1 cellular context compared by ENCODE assay signal in the genomic region with DNA sequence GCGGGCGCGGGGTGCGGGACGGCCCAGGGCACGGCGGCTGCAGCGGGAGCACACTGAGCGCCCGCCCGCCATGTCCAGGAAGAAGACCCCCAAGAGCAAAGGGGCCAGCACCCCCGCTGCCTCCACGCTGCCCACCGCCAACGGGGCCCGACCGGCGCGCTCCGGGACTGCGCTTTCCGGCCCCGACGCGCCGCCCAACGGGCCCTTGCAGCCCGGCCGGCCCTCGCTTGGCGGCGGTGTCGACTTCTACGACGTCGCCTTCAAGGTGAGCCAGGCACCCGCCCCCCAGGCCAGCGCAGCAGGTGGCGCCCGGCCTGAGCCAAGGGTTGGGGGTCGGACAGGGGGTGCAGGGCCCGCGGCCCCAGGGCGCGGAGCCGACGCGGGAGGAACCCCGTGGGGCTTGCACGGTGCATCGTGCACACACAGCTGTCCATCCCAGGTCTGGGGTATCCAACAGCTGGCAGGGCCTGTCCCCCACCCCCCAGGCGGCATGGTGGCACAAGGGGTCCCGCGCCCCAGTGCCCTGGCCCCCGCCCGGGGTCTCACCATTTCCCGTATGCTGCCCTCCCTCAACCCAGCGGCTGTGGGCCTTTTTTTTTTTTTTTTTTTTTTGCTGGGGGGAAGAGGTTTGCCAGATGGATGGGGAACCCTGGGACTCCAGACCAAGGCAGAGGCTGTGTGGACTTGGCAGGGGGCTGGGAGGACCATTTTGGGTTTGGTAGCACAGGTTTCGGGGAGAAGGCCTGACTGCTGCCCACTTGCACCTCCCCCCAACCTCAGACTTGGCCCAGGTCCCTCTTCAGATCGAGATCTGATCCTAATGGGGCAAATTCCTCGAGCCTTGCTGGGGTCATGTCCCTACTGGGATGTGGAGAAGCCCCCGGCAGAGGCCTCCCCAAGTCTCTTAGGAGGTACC.
TF ChIP-seq lines count a peak whose summit lies in the region.

No MANE protein-coding gene starts in this region.

TF ChIP-seq in K562, 482 proteins besides CTCF, POLR2A, EP300 and RAD21 (continues in another document):
- TF ChIP-seq SAP30 (IDR thresholded peaks at IDR 0.05; ENCODE audit: borderline replicate concordance, insufficient read depth, low read depth, low read length, poor library complexity, severe bottlenecking) (peak; percentile 49), ID3 (CRISPR knock-in tag; IDR thresholded peaks at IDR 0.05) (no peak), ID3 (tag; IDR thresholded peaks at IDR 0.05) (no peak), SP2 (IDR thresholded peaks at IDR 0.05; ENCODE audit: extremely low read depth, low read depth, low read length, poor library complexity, severe bottlenecking) (no peak), NONO (IDR thresholded peaks at IDR 0.05; ENCODE audit: low read depth in 2 of 2, low read length in 1 of 2) (0 out of 4 replicates have a peak, but pooled peaks of 1 of the 2 experiments have one; percentile 59), RB1 (IDR thresholded peaks at IDR 0.05; ENCODE audit: low read depth) (peak; percentile 66; the same call in 1 of the 2 replicates), MAX (CRISPR knock-in tag; IDR thresholded peaks at IDR 0.05) (peak; percentile 50; the same call in 1 of the 2 replicates), MECOM (CRISPR knock-in tag; IDR thresholded peaks at IDR 0.05) (no peak), BHLHE40 (IDR thresholded peaks at IDR 0.05; ENCODE audit: low read length) (no peak), MCM7 (IDR thresholded peaks at IDR 0.05) (no peak), NFIC (IDR thresholded peaks at IDR 0.05) (peak; percentile 26), CGGBP1 (CRISPR knock-in tag; IDR thresholded peaks at IDR 0.05) (peak; percentile 48; the same call in 1 of the 2 replicates), ATF1 (CRISPR knock-in tag; IDR thresholded peaks at IDR 0.05) (no peak), ATF1 (tag; IDR thresholded peaks at IDR 0.05) (0 out of 2 replicates have a peak, but pooled peaks have one; percentile 23), NFE2L1 (tag; IDR thresholded peaks at IDR 0.05; ENCODE audit: borderline replicate concordance, low read depth) (no peak), SIN3A (IDR thresholded peaks at IDR 0.05; ENCODE audit: borderline replicate concordance in 2 of 2, control insufficient read depth in 1 of 2, low read depth in 2 of 2, low read length in 2 of 2) (peak in 1 of 2 experiments; percentile 37; a peak in 1 of 4 replicates), CHD1 (IDR thresholded peaks at IDR 0.05; ENCODE audit: low read length) (peak; percentile 75), ZFX (CRISPR knock-in tag; IDR thresholded peaks at IDR 0.05) (peak; percentile 57), E2F6 (IDR thresholded peaks at IDR 0.05; ENCODE audit: borderline replicate concordance in 1 of 2, extremely low read depth in 1 of 2, insufficient read depth in 1 of 2, insufficient read length in 1 of 2, low read depth in 1 of 2, low read length in 1 of 2, poor library complexity in 1 of 2, severe bottlenecking in 1 of 2) (peak in 1 of 2 experiments; percentile 53), EP400 (IDR thresholded peaks at IDR 0.05) (no peak), ARID4B (CRISPR knock-in tag; IDR thresholded peaks at IDR 0.05) (peak; percentile 54; the same call in 1 of the 2 replicates), TEAD4 (IDR thresholded peaks at IDR 0.05; ENCODE audit: low read length) (no peak), TEAD4 (CRISPR knock-in tag; IDR thresholded peaks at IDR 0.05; ENCODE audit: borderline replicate concordance) (0 out of 2 replicates have a peak, but pooled peaks have one; percentile 12), CREM (IDR thresholded peaks at IDR 0.05; ENCODE audit: low read depth) (peak; percentile 53), YY1 (IDR thresholded peaks at IDR 0.05; ENCODE audit: borderline replicate concordance in 1 of 3, control insufficient read depth in 1 of 3, extremely low read depth in 1 of 3, insufficient read depth in 3 of 3, insufficient read length in 1 of 3, insufficient replicate concordance in 2 of 3, low read depth in 1 of 3, low read length in 2 of 3) (no peak), POLR3G (IDR thresholded peaks at IDR 0.05; ENCODE audit: extremely low read depth, insufficient read length, insufficient replicate concordance) (no peak), POLR2G (IDR thresholded peaks at IDR 0.05; ENCODE audit: low read depth, low read length) (peak; percentile 40), ZBTB7A (IDR thresholded peaks at IDR 0.05; ENCODE audit: borderline replicate concordance, control insufficient read depth, low read depth, low read length) (peak; percentile 81; the same call in 1 of the 2 replicates), SIN3B (IDR thresholded peaks at IDR 0.05; ENCODE audit: low read depth) (peak; percentile 67; the same call in 1 of the 2 replicates), ZNF445 (CRISPR knock-in tag; IDR thresholded peaks at IDR 0.05; ENCODE audit: low read depth) (no peak), SAFB (IDR thresholded peaks at IDR 0.05; ENCODE audit: borderline replicate concordance, low read depth, low read length) (no peak), ZNF121 (CRISPR knock-in tag; conservative IDR thresholded peaks at IDR 0.05) (peak; percentile 63)
- TF ChIP-seq, protein P1, sequence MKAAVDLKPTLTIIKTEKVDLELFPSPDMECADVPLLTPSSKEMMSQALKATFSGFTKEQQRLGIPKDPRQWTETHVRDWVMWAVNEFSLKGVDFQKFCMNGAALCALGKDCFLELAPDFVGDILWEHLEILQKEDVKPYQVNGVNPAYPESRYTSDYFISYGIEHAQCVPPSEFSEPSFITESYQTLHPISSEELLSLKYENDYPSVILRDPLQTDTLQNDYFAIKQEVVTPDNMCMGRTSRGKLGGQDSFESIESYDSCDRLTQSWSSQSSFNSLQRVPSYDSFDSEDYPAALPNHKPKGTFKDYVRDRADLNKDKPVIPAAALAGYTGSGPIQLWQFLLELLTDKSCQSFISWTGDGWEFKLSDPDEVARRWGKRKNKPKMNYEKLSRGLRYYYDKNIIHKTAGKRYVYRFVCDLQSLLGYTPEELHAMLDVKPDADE (conservative IDR thresholded peaks at IDR 0.05; ENCODE audit: control insufficient read depth, low read depth, low read length) = peak; percentile 60
- TF ChIP-seq, protein P2, sequence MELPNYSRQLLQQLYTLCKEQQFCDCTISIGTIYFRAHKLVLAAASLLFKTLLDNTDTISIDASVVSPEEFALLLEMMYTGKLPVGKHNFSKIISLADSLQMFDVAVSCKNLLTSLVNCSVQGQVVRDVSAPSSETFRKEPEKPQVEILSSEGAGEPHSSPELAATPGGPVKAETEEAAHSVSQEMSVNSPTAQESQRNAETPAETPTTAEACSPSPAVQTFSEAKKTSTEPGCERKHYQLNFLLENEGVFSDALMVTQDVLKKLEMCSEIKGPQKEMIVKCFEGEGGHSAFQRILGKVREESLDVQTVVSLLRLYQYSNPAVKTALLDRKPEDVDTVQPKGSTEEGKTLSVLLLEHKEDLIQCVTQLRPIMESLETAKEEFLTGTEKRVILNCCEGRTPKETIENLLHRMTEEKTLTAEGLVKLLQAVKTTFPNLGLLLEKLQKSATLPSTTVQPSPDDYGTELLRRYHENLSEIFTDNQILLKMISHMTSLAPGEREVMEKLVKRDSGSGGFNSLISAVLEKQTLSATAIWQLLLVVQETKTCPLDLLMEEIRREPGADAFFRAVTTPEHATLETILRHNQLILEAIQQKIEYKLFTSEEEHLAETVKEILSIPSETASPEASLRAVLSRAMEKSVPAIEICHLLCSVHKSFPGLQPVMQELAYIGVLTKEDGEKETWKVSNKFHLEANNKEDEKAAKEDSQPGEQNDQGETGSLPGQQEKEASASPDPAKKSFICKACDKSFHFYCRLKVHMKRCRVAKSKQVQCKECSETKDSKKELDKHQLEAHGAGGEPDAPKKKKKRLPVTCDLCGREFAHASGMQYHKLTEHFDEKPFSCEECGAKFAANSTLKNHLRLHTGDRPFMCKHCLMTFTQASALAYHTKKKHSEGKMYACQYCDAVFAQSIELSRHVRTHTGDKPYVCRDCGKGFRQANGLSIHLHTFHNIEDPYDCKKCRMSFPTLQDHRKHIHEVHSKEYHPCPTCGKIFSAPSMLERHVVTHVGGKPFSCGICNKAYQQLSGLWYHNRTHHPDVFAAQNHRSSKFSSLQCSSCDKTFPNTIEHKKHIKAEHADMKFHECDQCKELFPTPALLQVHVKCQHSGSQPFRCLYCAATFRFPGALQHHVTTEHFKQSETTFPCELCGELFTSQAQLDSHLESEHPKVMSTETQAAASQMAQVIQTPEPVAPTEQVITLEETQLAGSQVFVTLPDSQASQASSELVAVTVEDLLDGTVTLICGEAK (IDR thresholded peaks at IDR 0.05) = 0 out of 2 replicates have a peak, but pooled peaks have one; percentile 17
- TF ChIP-seq, protein P2 (CRISPR knock-in tag; IDR thresholded peaks at IDR 0.05) = no peak
